Comparison of ENCODE assay signal across 8 cellular contexts in genomic region chr14:34059037-34059924, GRCh38.
A peak's percentile ranks its signal among the peaks of the same experiment; 100 is the strongest.
DNase-seq lines count a peak whose midpoint lies in the region; ATAC-seq and TF ChIP-seq lines count a peak whose summit lies in the region.

No MANE protein-coding gene starts in this region.

- H3K27me3 ChIP-seq in transverse colon = no peaks in the 10 kb centered on the region

- TF ChIP-seq POLR2A in transverse colon (IDR thresholded peaks at IDR 0.05) = no peak

- POLR2A ChIA-PET in MCF 10A (lab: Yijun Ruan, JAX) = interaction anchor here (0.6 to 2.0 kb wide), 8 partner anchors 8 to 1784 kb away, joined by 3 to 9 read pairs (median 4); partner anchors contain the start of gene EGLN3

- peak overlapping the region; percentile 86 to 90 (median 88) for H3K27ac ChIP-seq in transverse colon

- in situ Hi-C loops in transverse colon (cut with MboI; ENCODE audit: low pct_ligation_motif_present in 1 of 4, low pct_unique_long_range_greater_than_20kb in 1 of 4, low sequenced_read_pairs in 3 of 4) = no loop called here

- no peak for TF ChIP-seq CTCF in MCF 10A (IDR thresholded peaks at IDR 0.05; ENCODE audit: unreplicated experiment)
- TF ChIP-seq CTCF in transverse colon (IDR thresholded peaks at IDR 0.05) = no peak

- intact Hi-C loops in MCF 10A (cut with micrococcal nuclease) = no loop called here
- intact Hi-C loops in transverse colon (cut with DNase I; ENCODE audit: low total_unique reads) = no loop called here

- no peaks in the 10 kb centered on the region for H3K9me3 Mint-ChIP-seq in activated naive CD4-positive, alpha-beta T cell treated with anti-CD3 and anti-CD28 coated beads, Interleukin-2, amount 50 U/mL, for 24 hours
- H3K9me3 Mint-ChIP-seq in MCF 10A (ENCODE audit: unreplicated experiment) = no peaks in the 10 kb centered on the region
- H3K9me3 Mint-ChIP-seq in memory B cell = peaks cover 1% of the 10 kb centered on the region

- peaks cover 6 to 15% (median 8%) of the 10 kb centered on the region in 4 donors for H3K4me1 ChIP-seq in transverse colon

- no peaks in the 10 kb centered on the region for H3K36me3 ChIP-seq in transverse colon

- peaks cover 6% of the 10 kb centered on the region for H3K4me1 Mint-ChIP-seq in activated naive CD4-positive, alpha-beta T cell treated with anti-CD3 and anti-CD28 coated beads, Interleukin-2, amount 50 U/mL, for 24 hours
- peaks cover 11% of the 10 kb centered on the region for H3K4me1 Mint-ChIP-seq in MCF 10A (ENCODE audit: insufficient read depth, unreplicated experiment)
- H3K4me1 Mint-ChIP-seq in memory B cell = peaks cover 5% of the 10 kb centered on the region

- peak overlapping the region; percentile 63 for H3K4me3 Mint-ChIP-seq in activated naive CD4-positive, alpha-beta T cell treated with anti-CD3 and anti-CD28 coated beads, Interleukin-2, amount 50 U/mL, for 24 hours
- H3K4me3 Mint-ChIP-seq in MCF 10A (ENCODE audit: unreplicated experiment) = peak overlapping the region; percentile 67
- peak overlapping the region; percentile 2 for H3K4me3 Mint-ChIP-seq in memory B cell

- peak overlapping the region; percentile 35 for H3K27ac Mint-ChIP-seq in activated naive CD4-positive, alpha-beta T cell treated with anti-CD3 and anti-CD28 coated beads, Interleukin-2, amount 50 U/mL, for 24 hours
- H3K27ac Mint-ChIP-seq in MCF 10A (ENCODE audit: low read depth, unreplicated experiment) = no peak overlapping the region
- no peak overlapping the region for H3K27ac Mint-ChIP-seq in memory B cell

- WGBS in transverse colon (ENCODE audit: low coverage in 1 of 2), 2 donors = 76% methylated on average over 16 of the region's 16 CpGs; no CpG with 5 or more reads in 1 of the 2 donors

- TF ChIP-seq EP300 in transverse colon (IDR thresholded peaks at IDR 0.05; ENCODE audit: low read depth) = no peak

- no peak for DNase-seq in activated naive CD4-positive, alpha-beta T cell treated with Interleukin-2 at 50 U/mL for 16 hours
- no peak for DNase-seq in MCF 10A (ENCODE audit: unreplicated experiment)
- no peak for DNase-seq in memory B cell (ENCODE audit: low spot score in 2 of 2)
- DNase-seq in transverse colon = no peak
- DNase-seq in iPS-NIHi7 (ENCODE audit: extremely low spot score) = no peak
- DNase-seq in cerebellum (ENCODE audit: low spot score) = no peak

- CTCF ChIA-PET in MCF 10A (lab: Yijun Ruan, JAX) = interaction anchor here (0.6 to 2.1 kb wide), 10 partner anchors 9 to 221 kb away, joined by 3 to 9 read pairs (median 3); no protein-coding TSS in a partner anchor

- no peaks in the 10 kb centered on the region for H3K36me3 Mint-ChIP-seq in activated naive CD4-positive, alpha-beta T cell treated with anti-CD3 and anti-CD28 coated beads, Interleukin-2, amount 50 U/mL, for 24 hours
- H3K36me3 Mint-ChIP-seq in MCF 10A (ENCODE audit: insufficient read depth, unreplicated experiment) (no peaks in the 10 kb centered on the region), memory B cell (no peaks in the 10 kb centered on the region)

- no peaks in the 10 kb centered on the region for H3K9me3 ChIP-seq in transverse colon

- BruUV-seq in MCF 10A (replicated peaks; lab: Mats Ljungman, UMichigan) = TSS peak; percentile 31

- peaks cover 9% of the 10 kb centered on the region for H3K27me3 Mint-ChIP-seq in activated naive CD4-positive, alpha-beta T cell treated with anti-CD3 and anti-CD28 coated beads, Interleukin-2, amount 50 U/mL, for 24 hours
- H3K27me3 Mint-ChIP-seq in MCF 10A (ENCODE audit: insufficient read depth, unreplicated experiment) (no peaks in the 10 kb centered on the region), memory B cell (peaks cover 6% of the 10 kb centered on the region)

- peak overlapping the region; percentile 42 to 62 (median 50) for H3K4me3 ChIP-seq in transverse colon

- ATAC-seq in memory B cell (ENCODE audit: low read depth) = no peak
- ATAC-seq in GM18519 (IDR thresholded peaks at IDR 0.05; ENCODE audit: low FRiP score, unreplicated experiment) = no peak

Comparison
In these comparisons a context has a peak if more than half of its experiments do, and no peak if none do; other contexts are left out.
1. H3K4me3 Mint-ChIP-seq: peak in every context shown above with its lines; median percentile 67 in MCF 10A; 63 in activated naive CD4-positive, alpha-beta T cell treated with anti-CD3 and anti-CD28 coated beads, Interleukin-2, amount 50 U/mL, for 24 hours; 2 in memory B cell.